Comparison of ENCODE assay signal across 20 cellular contexts in genomic region chr11:70140859-70141489, GRCh38.
DNase-seq lines count a peak whose midpoint lies in the region; ATAC-seq, FAIRE-seq and TF ChIP-seq lines count a peak whose summit lies in the region.
"Had no signal": no experiment of that assay in that cellular context is flagged by ENCODE, and none has a peak within 500 bp of the region (broad histone marks: within the 10 kb centered on the region; RNA-seq: fewer than 3 reads in every experiment).

No MANE protein-coding gene starts in this region.

- H3K27ac ChIP-seq in PC-3 (ENCODE audit: low read length), result peak overlapping the region; percentile 62
- H3K27ac ChIP-seq: cardiac muscle cell had no signal

- H3K27me3 ChIP-seq in PC-3 (ENCODE audit: low read length), result no peaks in the 10 kb centered on the region
- H3K27me3 ChIP-seq: cardiac muscle cell, MG63 had no signal

- CTCF ChIA-PET in PC-3 (lab: Charles Lee), result no interaction called here

- H3K9me2 ChIP-seq in PC-3 (replicated peaks; ENCODE audit: low read length), result no peaks in the 10 kb centered on the region

- H3K9me3 ChIP-seq in PC-3 (ENCODE audit: low read length) (no peaks in the 10 kb centered on the region), iPS-18c (ENCODE audit: control insufficient read depth, insufficient read depth, low read length) (no peaks in the 10 kb centered on the region)
- H3K9me3 ChIP-seq: MG63 had no signal

- no peaks in the 10 kb centered on the region for H3K79me2 ChIP-seq in PC-3 (ENCODE audit: low read length)

- intact Hi-C loops in PC-3 (cut with micrococcal nuclease), result loop anchor here (5.0 kb wide), 1 partner anchor 224 kb away; no protein-coding TSS in a partner anchor

- peaks cover 33% of the 10 kb centered on the region for H3K4me1 ChIP-seq in PC-3 (ENCODE audit: insufficient read depth, low read length)

- H3K9ac ChIP-seq in PC-3 (ENCODE audit: low read length), result 0 out of 2 replicates have a peak overlapping the region, but pooled peaks have one; percentile 9

- no peak for ATAC-seq in PC-3
- ATAC-seq: sciatic nerve had no signal

- no peaks in the 10 kb centered on the region for H4K20me1 ChIP-seq in PC-3 (ENCODE audit: low read length)

- FAIRE-seq in HTR-8/SVneo (lab: Jason Lieb, UNC), result no peak
- FAIRE-seq: G401.6, GM12891, islet of Langerhans had no signal

- BruUV-seq in PC-3 (replicated peaks; lab: Mats Ljungman, UMichigan), result no TSS peak

- peaks cover 5% of the 10 kb centered on the region for H3F3A ChIP-seq in PC-3 (ENCODE audit: low read length, unreplicated experiment)

- TF ChIP-seq CTCF in PC-3 (conservative IDR thresholded peaks at IDR 0.05; ENCODE audit: low read depth, low read length), result no peak
- no peak for TF ChIP-seq CTCF in retinal pigment epithelial cell (conservative IDR thresholded peaks at IDR 0.05; ENCODE audit: low read depth, low read length)

- DNase-seq in ELF-1 (ENCODE audit: low read depth, low spot score) (peak; percentile 26), PC-3 (no peak), retinal pigment epithelial cell (ENCODE audit: low read depth) (no peak), HTR-8/SVneo (ENCODE audit: insufficient read length, low spot score) (no peak), C1 segment of cervical spinal cord (lab: John Stamatoyannopoulos, UW) (no peak), UCSD-AML1 (lab: John Stamatoyannopoulos, UW; ENCODE audit: unreplicated experiment) (no peak)
- DNase-seq in stimulated activated CD4-positive, alpha-beta T cell treated with anti-CD3 and anti-CD28 coated beads, Interleukin-4, amount 100 ng/mL, for 1 hour, result no peak
- DNase-seq: activated CD4-positive, alpha-beta memory T cell treated with anti-CD3 and anti-CD28 coated beads, Interleukin-2, amount 10 ng/mL, durations not matched to agents 7 days and 5 days; glutamatergic neuron; MG63; NCI-H187 treated with DMSO at 0.1 percent for 48 hours; NCI-H510A treated with DMSO at 0.1 percent for 48 hours; SHP77 treated with DMSO at 0.1 percent for 48 hours; stimulated activated CD4-positive, alpha-beta T cell treated with anti-CD3 and anti-CD28 coated beads, Interleukin-2, amount 100 ng/mL, for 24 hours had no signal

- H3K4me2 ChIP-seq in PC-3 (ENCODE audit: low read length), result no peak overlapping the region

- POLR2A ChIA-PET in PC-3 (lab: Charles Lee; ENCODE audit: unreplicated experiment), result no interaction called here

- no peak overlapping the region for H2AFZ ChIP-seq in PC-3 (ENCODE audit: low read length)

- H3K4me3 ChIP-seq in PC-3 (ENCODE audit: low read length), result no peak overlapping the region
- peak overlapping the region; percentile 20 for H3K4me3 ChIP-seq in iPS-18c (ENCODE audit: insufficient read depth, low read depth, low read length)
- peak overlapping the region; percentile 11 for H3K4me3 ChIP-seq in retinal pigment epithelial cell (ENCODE audit: low read length)
- H3K4me3 ChIP-seq: cardiac muscle cell, MG63 had no signal

- H3K36me3 ChIP-seq in PC-3 (ENCODE audit: low read depth, low read length), result peaks cover 40% of the 10 kb centered on the region
- H3K36me3 ChIP-seq: cardiac muscle cell, MG63 had no signal
